In the genomic region with DNA sequence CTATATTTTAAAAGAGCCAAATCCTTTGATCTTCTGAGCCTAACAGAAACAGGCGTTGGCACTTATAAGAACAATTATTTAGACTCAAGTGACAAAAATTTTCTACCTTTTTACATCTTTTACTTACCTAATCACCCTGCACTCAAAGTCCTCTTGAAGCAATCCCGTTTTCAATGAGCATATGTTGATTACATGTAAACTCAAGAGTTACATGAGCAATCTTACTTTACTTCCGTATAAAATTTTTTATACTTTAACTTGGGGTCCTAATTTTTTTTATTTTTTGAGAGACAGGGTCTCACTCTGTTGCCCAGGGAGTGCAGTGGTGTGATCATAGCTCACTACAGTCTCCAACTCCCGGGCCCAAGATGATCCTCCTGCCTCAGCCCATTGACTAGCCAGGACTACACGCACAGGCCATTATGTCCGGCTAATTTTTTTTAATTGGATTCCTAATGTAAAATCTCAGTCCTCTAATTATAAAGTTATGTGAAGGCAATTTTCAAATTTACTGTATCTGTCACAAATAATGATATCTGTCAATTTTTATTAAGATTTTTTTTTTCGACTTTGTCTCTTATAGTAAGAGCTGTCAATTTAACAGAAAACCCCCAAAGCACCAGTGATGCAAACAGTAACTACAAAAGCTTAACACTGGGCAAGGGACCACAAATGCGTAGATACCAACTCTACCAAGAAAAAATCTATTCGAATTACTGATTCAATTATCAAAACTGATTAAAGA, we compare ENCODE assay signal across 1 cellular context.
TF ChIP-seq lines count a peak whose summit lies in the region.

No MANE protein-coding gene starts in this region.

TF ChIP-seq in K562, 482 proteins besides CTCF, POLR2A, EP300 and RAD21:
- TF ChIP-seq ATF7 (IDR thresholded peaks at IDR 0.05) (no peak), GTF2F1 (IDR thresholded peaks at IDR 0.05; ENCODE audit: low read depth, low read length) (no peak), ZKSCAN3 (CRISPR knock-in tag; IDR thresholded peaks at IDR 0.05) (no peak), CTBP1 (IDR thresholded peaks at IDR 0.05; ENCODE audit: borderline replicate concordance) (no peak), XRCC3 (IDR thresholded peaks at IDR 0.05) (no peak), MAFF (IDR thresholded peaks at IDR 0.05; ENCODE audit: low read length) (no peak), RFX1 (IDR thresholded peaks at IDR 0.05) (no peak), LEF1 (IDR thresholded peaks at IDR 0.05) (no peak), BRD4 (IDR thresholded peaks at IDR 0.05) (no peak), ILK (tag; IDR thresholded peaks at IDR 0.05; ENCODE audit: borderline replicate concordance, low read depth) (no peak)
- TF ChIP-seq, protein P1, sequence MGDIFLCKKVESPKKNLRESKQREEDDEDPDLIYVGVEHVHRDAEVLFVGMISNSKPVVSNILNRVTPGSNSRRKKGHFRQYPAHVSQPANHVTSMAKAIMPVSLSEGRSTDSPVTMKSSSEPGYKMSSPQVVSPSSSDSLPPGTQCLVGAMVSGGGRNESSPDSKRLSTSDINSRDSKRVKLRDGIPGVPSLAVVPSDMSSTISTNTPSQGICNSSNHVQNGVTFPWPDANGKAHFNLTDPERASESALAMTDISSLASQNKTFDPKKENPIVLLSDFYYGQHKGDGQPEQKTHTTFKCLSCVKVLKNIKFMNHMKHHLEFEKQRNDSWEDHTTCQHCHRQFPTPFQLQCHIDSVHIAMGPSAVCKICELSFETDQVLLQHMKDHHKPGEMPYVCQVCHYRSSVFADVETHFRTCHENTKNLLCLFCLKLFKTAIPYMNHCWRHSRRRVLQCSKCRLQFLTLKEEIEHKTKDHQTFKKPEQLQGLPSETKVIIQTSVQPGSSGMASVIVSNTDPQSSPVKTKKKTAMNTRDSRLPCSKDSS (IDR thresholded peaks at IDR 0.05; ENCODE audit: low read depth, partially characterized antibody): no peak
- TF ChIP-seq, protein P2, sequence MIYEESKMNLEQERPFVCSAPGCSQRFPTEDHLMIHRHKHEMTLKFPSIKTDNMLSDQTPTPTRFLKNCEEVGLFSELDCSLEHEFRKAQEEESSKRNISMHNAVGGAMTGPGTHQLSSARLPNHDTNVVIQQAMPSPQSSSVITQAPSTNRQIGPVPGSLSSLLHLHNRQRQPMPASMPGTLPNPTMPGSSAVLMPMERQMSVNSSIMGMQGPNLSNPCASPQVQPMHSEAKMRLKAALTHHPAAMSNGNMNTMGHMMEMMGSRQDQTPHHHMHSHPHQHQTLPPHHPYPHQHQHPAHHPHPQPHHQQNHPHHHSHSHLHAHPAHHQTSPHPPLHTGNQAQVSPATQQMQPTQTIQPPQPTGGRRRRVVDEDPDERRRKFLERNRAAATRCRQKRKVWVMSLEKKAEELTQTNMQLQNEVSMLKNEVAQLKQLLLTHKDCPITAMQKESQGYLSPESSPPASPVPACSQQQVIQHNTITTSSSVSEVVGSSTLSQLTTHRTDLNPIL (CRISPR knock-in tag; IDR thresholded peaks at IDR 0.05): no peak
- TF ChIP-seq, protein P3, sequence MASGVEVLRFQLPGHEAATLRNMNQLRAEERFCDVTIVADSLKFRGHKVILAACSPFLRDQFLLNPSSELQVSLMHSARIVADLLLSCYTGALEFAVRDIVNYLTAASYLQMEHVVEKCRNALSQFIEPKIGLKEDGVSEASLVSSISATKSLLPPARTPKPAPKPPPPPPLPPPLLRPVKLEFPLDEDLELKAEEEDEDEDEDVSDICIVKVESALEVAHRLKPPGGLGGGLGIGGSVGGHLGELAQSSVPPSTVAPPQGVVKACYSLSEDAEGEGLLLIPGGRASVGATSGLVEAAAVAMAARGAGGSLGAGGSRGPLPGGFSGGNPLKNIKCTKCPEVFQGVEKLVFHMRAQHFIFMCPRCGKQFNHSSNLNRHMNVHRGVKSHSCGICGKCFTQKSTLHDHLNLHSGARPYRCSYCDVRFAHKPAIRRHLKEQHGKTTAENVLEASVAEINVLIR (CRISPR knock-in tag; IDR thresholded peaks at IDR 0.05): no peak
TF ChIP-seq in K562: peak in this region for 0.
